16 cellular contexts compared by ENCODE assay signal in genomic region chr3:43754316-43754715, GRCh38.
DNase-seq lines count a peak whose midpoint lies in the region; ATAC-seq and TF ChIP-seq lines count a peak whose summit lies in the region.
"Had no signal": no experiment of that assay in that cellular context is flagged by ENCODE, and none has a peak within 500 bp of the region (broad histone marks: within the 10 kb centered on the region; RNA-seq: fewer than 3 reads in every experiment).

No MANE protein-coding gene starts in this region.

- no peak overlapping the region for H3K4me3 ChIP-seq in AG04450 (ENCODE audit: low read depth, low read length)
- H3K4me3 ChIP-seq in HCT116 (replicated peaks in 1 of 2; ENCODE audit: low read depth in 1 of 2, low read length in 2 of 2), result no peak overlapping the region
- H3K4me3 ChIP-seq: gastroesophageal sphincter, HAP-1, lung, uterus had no signal

- no peak overlapping the region for H3K9ac ChIP-seq in HCT116 (ENCODE audit: low read length)

- H3K4me1 ChIP-seq in HCT116 (ENCODE audit: control insufficient read depth in 1 of 2, insufficient read depth in 2 of 2, low read length in 2 of 2), result peaks cover 9 to 26% of the 10 kb centered on the region in 2 experiments
- H3K4me1 ChIP-seq: HAP-1, uterus had no signal

- ATAC-seq in HCT116 (peak; percentile 32; the same call in 1 of the 2 replicates), HG03521 (IDR thresholded peaks at IDR 0.05; ENCODE audit: unreplicated experiment) (no peak), HG02571 (IDR thresholded peaks at IDR 0.05; ENCODE audit: unreplicated experiment) (no peak)
- ATAC-seq: activated CD4-positive, CD25-positive, alpha-beta regulatory T cell treated with anti-CD3 and anti-CD28 coated beads, Interleukin-2, amount 50 U/mL, for 24 hours; gastroesophageal sphincter; natural killer cell treated with Interleukin-12 subunit alpha and Interleukin-12 subunit beta and Interleukin-15 and Interleukin-18, amount 100 ng/mL, for 72 hours had no signal

- CTCF ChIA-PET in AG04450 (lab: Charles Lee) (interaction anchor here (1.3 kb wide), 1 partner anchor 15 kb away, joined by 8 read pairs; no protein-coding TSS in a partner anchor), HCT116 (lab: Charles Lee) (interaction anchor here (1.0 kb wide), 1 partner anchor 15 kb away, joined by 4 read pairs; no protein-coding TSS in a partner anchor)

- no peaks in the 10 kb centered on the region for H3K27me3 ChIP-seq in AG04450 (ENCODE audit: control insufficient read depth, insufficient read depth, low read length)
- H3K27me3 ChIP-seq in HCT116 (ENCODE audit: insufficient read depth, low read length), result no peaks in the 10 kb centered on the region
- H3K27me3 ChIP-seq: uterus had no signal

- no peaks in the 10 kb centered on the region for H4K20me1 ChIP-seq in HCT116 (ENCODE audit: insufficient read depth)

- DNase-seq in AG04450 (ENCODE audit: low read depth, low spot score) (no peak), HCT116 (ENCODE audit: low read depth, low spot score) (no peak), SW 1271 (lab: John Stamatoyannopoulos, UW) (peak; percentile 57 to 65), kidney tubule cell (ENCODE audit: low spot score) (peak; percentile 75), MV-4-11 (lab: John Stamatoyannopoulos, UW) (no peak), NCI-H2107 treated with DMSO at 0.1 percent for 48 hours (lab: John Stamatoyannopoulos, UW; ENCODE audit: unreplicated experiment) (no peak)
- DNase-seq: Calu3, NCI-H774, uterus had no signal

- no peaks in the 10 kb centered on the region; the same call in 1 of the 2 replicates for H3K9me3 ChIP-seq in AG04450 (ENCODE audit: control insufficient read depth, insufficient read depth, low read length)
- no peaks in the 10 kb centered on the region for H3K9me3 ChIP-seq in HCT116 (ENCODE audit: control insufficient read depth in 1 of 2, insufficient read depth in 1 of 2, low read depth in 1 of 2, low read length in 2 of 2)
- H3K9me3 ChIP-seq: gastroesophageal sphincter, HAP-1, uterus had no signal

- H3K79me2 ChIP-seq in HCT116 (ENCODE audit: insufficient read depth, low read length), result no peaks in the 10 kb centered on the region

- TF ChIP-seq RAD21 in HCT116 (IDR thresholded peaks at IDR 0.05; ENCODE audit: low read depth), result no peak

- H3K27ac ChIP-seq in AG04450 (ENCODE audit: low read depth, low read length) (peak overlapping the region; percentile 52), HCT116 (ENCODE audit: low read depth, low read length) (no peak overlapping the region)
- H3K27ac ChIP-seq: gastroesophageal sphincter, uterus had no signal

- no peaks in the 10 kb centered on the region for H3K36me3 ChIP-seq in HCT116 (ENCODE audit: control insufficient read depth in 1 of 2, insufficient read depth in 2 of 2, low read length in 2 of 2)
- H3K36me3 ChIP-seq: gastroesophageal sphincter, HAP-1, uterus had no signal

- TF ChIP-seq POLR2A in HCT116 (IDR thresholded peaks at IDR 0.05; ENCODE audit: borderline replicate concordance, extremely low read depth, insufficient read depth, insufficient read length), result no peak

- H2AFZ ChIP-seq in HCT116 (ENCODE audit: low read depth, low read length, poor library complexity, severe bottlenecking), result no peak overlapping the region

- BruUV-seq in HCT116 (replicated peaks; lab: Mats Ljungman, UMichigan), result no TSS peak

- RAD21 ChIA-PET in HCT116 (lab: Charles Lee; ENCODE audit: low non-redundant PET in 1 of 2, low total read pairs in 2 of 2, uncharacterized antibody in 2 of 2, unreplicated experiment in 2 of 2), result no interaction called here

- H3K9me2 ChIP-seq in HCT116 (ENCODE audit: insufficient read depth), result no peaks in the 10 kb centered on the region

- intact Hi-C loops in HCT116 (cut with micrococcal nuclease), result no loop called here

- H3K4me2 ChIP-seq in HCT116 (ENCODE audit: low read length), result peak overlapping the region; percentile 56

- no peak for TF ChIP-seq CTCF in AG04450 (IDR thresholded peaks at IDR 0.05; ENCODE audit: low read depth, low read length)
- TF ChIP-seq CTCF in HCT116 (IDR thresholded peaks at IDR 0.05 in 2 of 3, conservative IDR thresholded peaks at IDR 0.05 in 1 of 3; ENCODE audit: borderline replicate concordance in 1 of 3, insufficient read depth in 1 of 3, low read depth in 2 of 3, low read length in 2 of 3), result no peak

- POLR2A ChIA-PET in AG04450 (lab: Yijun Ruan, JAX) (interaction anchor here (0.8 to 1.1 kb wide), 5 partner anchors 11 to 112 kb away, joined by 3 to 6 read pairs (median 3); no protein-coding TSS in a partner anchor), HCT116 (lab: Charles Lee) (interaction anchor here (1.3 kb wide), 1 partner anchor 11 kb away, joined by 3 read pairs; no protein-coding TSS in a partner anchor)

TF ChIP-seq in HCT116, 20 proteins besides CTCF, POLR2A, EP300 and RAD21:
- no peak for TF ChIP-seq EZH2phosphoT487 (IDR thresholded peaks at IDR 0.05; ENCODE audit: borderline replicate concordance)
- TF ChIP-seq ZFX (IDR thresholded peaks at IDR 0.05), result no peak
- TF ChIP-seq REST (IDR thresholded peaks at IDR 0.05; ENCODE audit: low read depth), result no peak
- TF ChIP-seq POLR2AphosphoS5 (IDR thresholded peaks at IDR 0.05; ENCODE audit: low read depth, low read length), result no peak
- TF ChIP-seq ATF3 (IDR thresholded peaks at IDR 0.05), result no peak
- TF ChIP-seq TCF7L2 (IDR thresholded peaks at IDR 0.05; ENCODE audit: borderline replicate concordance, extremely low read depth, insufficient read depth, insufficient read length), result no peak
- TF ChIP-seq SIN3A (IDR thresholded peaks at IDR 0.05; ENCODE audit: low read depth), result no peak
- no peak for TF ChIP-seq ZNF274 (IDR thresholded peaks at IDR 0.05; ENCODE audit: low read depth, low read length)
- TF ChIP-seq EGR1 (IDR thresholded peaks at IDR 0.05; ENCODE audit: low read depth), result no peak
- no peak for TF ChIP-seq CEBPB (IDR thresholded peaks at IDR 0.05; ENCODE audit: low read depth)
- no peak for TF ChIP-seq SP1 (IDR thresholded peaks at IDR 0.05; ENCODE audit: low read depth)
- TF ChIP-seq JUND (IDR thresholded peaks at IDR 0.05), result no peak
- TF ChIP-seq YY1 (IDR thresholded peaks at IDR 0.05; ENCODE audit: extremely low read depth, insufficient replicate concordance, low read depth, low read length), result no peak

Comparison
In these comparisons a context has a peak if more than half of its experiments do, and no peak if none do; other contexts are left out.
1. DNase-seq: peak in SW 1271 (2 of 2) and kidney tubule cell (single experiment); none in AG04450 (single experiment), HCT116 (single experiment), MV-4-11 (single experiment) and NCI-H2107 treated with DMSO at 0.1 percent for 48 hours (single experiment).